Comparison of ENCODE assay signal across 27 cellular contexts in genomic region chr3:132881756-132882409, GRCh38.
DNase-seq lines count a peak whose midpoint lies in the region; ATAC-seq, FAIRE-seq and TF ChIP-seq lines count a peak whose summit lies in the region.
"Had no signal": no experiment of that assay in that cellular context is flagged by ENCODE, and none has a peak within 500 bp of the region (broad histone marks: within the 10 kb centered on the region; RNA-seq: fewer than 3 reads in every experiment).

No MANE protein-coding gene starts in this region.

- WGBS in HepG2 (ENCODE audit: low lambda C conversion rate), result 27% methylated on average over 5 of the region's 5 CpGs
- 43% methylated on average over 5 of the region's 5 CpGs for WGBS in right lobe of liver (ENCODE audit: insufficient coverage, low coverage, low lambda C conversion rate, missing lambda C conversion rate)
- 46% methylated on average over 2 of the region's 5 CpGs for WGBS in K562 (ENCODE audit: insufficient coverage, low coverage, missing lambda C conversion rate)
- WGBS in aorta, 2 donors, result 66 to 67% methylated on average over 5 of the region's 5 CpGs

- H3K27me3 Mint-ChIP-seq in naive thymus-derived CD4-positive, alpha-beta T cell, result peaks cover 0 to 19% (median 8%) of the 10 kb centered on the region in 5 donors

- H3K36me3 Mint-ChIP-seq in naive thymus-derived CD4-positive, alpha-beta T cell, result no peaks in the 10 kb centered on the region
- H3K36me3 Mint-ChIP-seq: CD8-positive, alpha-beta T cell; IgD-negative memory B cell had no signal

- H3K9me3 ChIP-seq in HepG2 (ENCODE audit: low read length) (no peaks in the 10 kb centered on the region), right lobe of liver (no peaks in the 10 kb centered on the region), K562 (replicated peaks; ENCODE audit: control insufficient read depth, insufficient read depth, low read depth, low read length) (no peaks in the 10 kb centered on the region), aorta (ENCODE audit: control insufficient read depth, low read length) (no peaks in the 10 kb centered on the region)
- H3K9me3 ChIP-seq in naive thymus-derived CD4-positive, alpha-beta T cell (ENCODE audit: control insufficient read depth in 2 of 3, low read length in 3 of 3), result no peaks in the 10 kb centered on the region
- H3K9me3 ChIP-seq: SJCRH30 had no signal

- no peak overlapping the region for H3K4me3 Mint-ChIP-seq in naive thymus-derived CD4-positive, alpha-beta T cell
- H3K4me3 Mint-ChIP-seq: B cell; CD8-positive, alpha-beta T cell; HFFc6; IgD-negative memory B cell had no signal

- TF ChIP-seq POLR2A in HepG2 (IDR thresholded peaks at IDR 0.05; ENCODE audit: insufficient read depth in 1 of 2, low read depth in 2 of 2, low read length in 2 of 2) (no peak), right lobe of liver (IDR thresholded peaks at IDR 0.05) (no peak), K562 (conservative IDR thresholded peaks at IDR 0.05) (no peak)

- H3K27ac ChIP-seq in HepG2 (ENCODE audit: extremely low read length, insufficient read depth, low read length), result no peak overlapping the region
- H3K27ac ChIP-seq in right lobe of liver, result no peak overlapping the region
- H3K27ac ChIP-seq in K562 (ENCODE audit: extremely low read depth, low read depth, low read length), result no peak overlapping the region
- H3K27ac ChIP-seq in naive thymus-derived CD4-positive, alpha-beta T cell (ENCODE audit: low read depth, low read length), result no peak overlapping the region
- H3K27ac ChIP-seq in aorta (ENCODE audit: low read depth in 1 of 2, low read length in 2 of 2), result no peak overlapping the region
- H3K27ac ChIP-seq: 22Rv1, C4-2B, PC-9, SJCRH30 had no signal

- H3K9me3 Mint-ChIP-seq in naive thymus-derived CD4-positive, alpha-beta T cell, result peaks cover 0 to 10% (median 0%) of the 10 kb centered on the region in 11 donors
- H3K9me3 Mint-ChIP-seq: CD8-positive, alpha-beta T cell; IgD-negative memory B cell had no signal

- no peak for DNase-seq in HepG2 (ENCODE audit: low spot score)
- DNase-seq in right lobe of liver, result no peak
- DNase-seq in K562 (ENCODE audit: extremely low read depth in 1 of 4, low spot score in 3 of 4), result no peak
- DNase-seq in naive thymus-derived CD4-positive, alpha-beta T cell, result no peak
- DNase-seq in aorta, result no peak
- DNase-seq in NCI-H82 treated with DMSO at 0.1 percent for 48 hours (lab: John Stamatoyannopoulos, UW; ENCODE audit: unreplicated experiment), result no peak
- no peak for DNase-seq in activated naive CD4-positive, alpha-beta T cell treated with Interleukin-2 at 50 U/mL for 16 hours
- no peak for DNase-seq in activated CD4-positive, alpha-beta T cell treated with anti-CD3 and anti-CD28 coated beads, Interleukin-2, amount 50 U/mL, for 48 hours
- DNase-seq: CD8-positive, alpha-beta T cell; DMS79 treated with DMSO at 0.1 percent for 48 hours; GF-D8; H7; HFFc6; NCI-H1092 treated with DMSO at 0.1 percent for 48 hours; NCI-H1436; NCI-H187 treated with DMSO at 0.1 percent for 48 hours; NCI-H524 treated with DMSO at 0.1 percent for 48 hours; NCI-H82; PC-9; SJCRH30 had no signal

- H3K9me1 ChIP-seq in K562 (ENCODE audit: control insufficient read depth, insufficient read depth, low read length), result no peaks in the 10 kb centered on the region

- in situ Hi-C loops in HepG2 (cut with HindIII; ENCODE audit: extremely low pct_ligation_motif_present, low pct_unique_long_range_greater_than_20kb), result no loop called here
- in situ Hi-C loops in K562 (cut with MboI), result no loop called here

- TF ChIP-seq RAD21 in HepG2 (CRISPR knock-in tag; IDR thresholded peaks at IDR 0.05), result no peak
- no peak for TF ChIP-seq RAD21 in K562 (CRISPR knock-in tag; conservative IDR thresholded peaks at IDR 0.05 in 1 of 2, IDR thresholded peaks at IDR 0.05 in 1 of 2)

- no peaks in the 10 kb centered on the region for H3K79me2 ChIP-seq in HepG2 (ENCODE audit: insufficient read depth, low read length)
- H3K79me2 ChIP-seq in K562 (ENCODE audit: control insufficient read depth, insufficient read depth, low read length), result no peaks in the 10 kb centered on the region

- H2AFZ ChIP-seq in HepG2 (ENCODE audit: low read length), result no peak overlapping the region
- no peak overlapping the region for H2AFZ ChIP-seq in K562 (ENCODE audit: low read depth, low read length)
- H2AFZ ChIP-seq: PC-9 had no signal

- H3K9ac ChIP-seq in HepG2 (ENCODE audit: insufficient read depth, low read depth, low read length) (no peak overlapping the region), K562 (ENCODE audit: insufficient read depth in 1 of 2, low read depth in 2 of 2, low read length in 2 of 2) (no peak overlapping the region)

- BruUV-seq in HepG2 (replicated peaks; lab: Mats Ljungman, UMichigan) (no TSS peak), K562 (replicated peaks; lab: Mats Ljungman, UMichigan) (no TSS peak)

- H3K4me1 ChIP-seq in HepG2 (ENCODE audit: insufficient read depth, low read length) (no peaks in the 10 kb centered on the region), right lobe of liver (no peaks in the 10 kb centered on the region), K562 (replicated peaks in 1 of 2; ENCODE audit: control insufficient read depth in 2 of 2, insufficient read depth in 2 of 2, low read length in 2 of 2) (no peaks in the 10 kb centered on the region), aorta (ENCODE audit: control insufficient read depth in 1 of 2, insufficient read depth in 2 of 2, low read length in 2 of 2) (no peaks in the 10 kb centered on the region)
- no peaks in the 10 kb centered on the region for H3K4me1 ChIP-seq in naive thymus-derived CD4-positive, alpha-beta T cell (ENCODE audit: control insufficient read depth in 2 of 2, insufficient read depth in 2 of 2, low read length in 2 of 2)

- H4K20me1 ChIP-seq in HepG2 (ENCODE audit: insufficient read depth, low read length), result no peaks in the 10 kb centered on the region
- no peaks in the 10 kb centered on the region for H4K20me1 ChIP-seq in K562 (replicated peaks; ENCODE audit: control insufficient read depth, insufficient read depth, low read length)

- POLR2A ChIA-PET in HepG2 (lab: Yijun Ruan, JAX) (no interaction called here), K562 (lab: Yijun Ruan, JAX) (no interaction called here)
- POLR2A ChIA-PET in naive thymus-derived CD4-positive, alpha-beta T cell (lab: Charles Lee), result no interaction called here

- H3K27me3 ChIP-seq in HepG2 (ENCODE audit: control insufficient read depth in 1 of 2, insufficient read depth in 2 of 2, low read length in 2 of 2) (no peaks in the 10 kb centered on the region), right lobe of liver (no peaks in the 10 kb centered on the region), K562 (ENCODE audit: control insufficient read depth in 2 of 2, insufficient read depth in 2 of 2, low read length in 2 of 2) (no peaks in the 10 kb centered on the region), aorta (ENCODE audit: control insufficient read depth in 1 of 2, insufficient read depth in 2 of 2, low read length in 1 of 2) (peaks cover 0 to 3% of the 10 kb centered on the region in 2 donors)
- H3K27me3 ChIP-seq in naive thymus-derived CD4-positive, alpha-beta T cell (ENCODE audit: control insufficient read depth in 2 of 2, insufficient read depth in 2 of 2, low read length in 2 of 2), result no peaks in the 10 kb centered on the region
- H3K27me3 ChIP-seq: SJCRH30 had no signal

- no peak overlapping the region for H3K27ac Mint-ChIP-seq in naive thymus-derived CD4-positive, alpha-beta T cell
- H3K27ac Mint-ChIP-seq: B cell; CD8-positive, alpha-beta T cell; HFFc6; IgD-negative memory B cell had no signal

- no peak overlapping the region for H3K4me2 ChIP-seq in HepG2 (ENCODE audit: low read depth, low read length)
- no peak overlapping the region for H3K4me2 ChIP-seq in K562 (ENCODE audit: insufficient read depth, low read length)
- H3K4me2 ChIP-seq: PC-9 had no signal

- H3K4me1 Mint-ChIP-seq in naive thymus-derived CD4-positive, alpha-beta T cell, result no peaks in the 10 kb centered on the region
- H3K4me1 Mint-ChIP-seq: B cell, IgD-negative memory B cell had no signal

- CTCF ChIA-PET in HepG2 (lab: Yijun Ruan, JAX; ENCODE audit: low intra/inter-chr PET ratio, low total read pairs) (no interaction called here), K562 (lab: Yijun Ruan, JAX; ENCODE audit: low intra/inter-chr PET ratio) (no interaction called here)
- CTCF ChIA-PET in naive thymus-derived CD4-positive, alpha-beta T cell (lab: Charles Lee), result no interaction called here

- TF ChIP-seq CTCF in HepG2 (CRISPR knock-in tag; IDR thresholded peaks at IDR 0.05) (no peak), right lobe of liver (IDR thresholded peaks at IDR 0.05) (no peak), K562 (IDR thresholded peaks at IDR 0.05 in 2 of 3, conservative IDR thresholded peaks at IDR 0.05 in 1 of 3; ENCODE audit: insufficient read depth in 2 of 3, low read depth in 1 of 3, low read length in 3 of 3) (no peak)

- ATAC-seq in HepG2 (no peak), right lobe of liver (no peak), K562 (no peak), aorta (ENCODE audit: low FRiP score) (peak; percentile 26)
- peak; percentile 31 for ATAC-seq in naive thymus-derived CD4-positive, alpha-beta T cell
- ATAC-seq: CD8-positive, alpha-beta T cell; Right ventricle myocardium inferior; SK-N-SH treated with all-trans-retinoic acid at 6 μM for 48 hours had no signal

- FAIRE-seq in HepG2 (lab: Jason Lieb, UNC) (peak; percentile 72), K562 (lab: Jason Lieb, UNC) (peak; percentile 87)
- FAIRE-seq: GM19239 had no signal

- no peaks in the 10 kb centered on the region for H3K36me3 ChIP-seq in HepG2 (replicated peaks in 1 of 2; ENCODE audit: control insufficient read depth in 1 of 2, insufficient read depth in 2 of 2, low read length in 2 of 2)
- H3K36me3 ChIP-seq in right lobe of liver, result no peaks in the 10 kb centered on the region
- no peaks in the 10 kb centered on the region for H3K36me3 ChIP-seq in K562 (ENCODE audit: control insufficient read depth, insufficient read depth, low read length)
- no peaks in the 10 kb centered on the region for H3K36me3 ChIP-seq in naive thymus-derived CD4-positive, alpha-beta T cell (ENCODE audit: control insufficient read depth in 2 of 3, insufficient read depth in 3 of 3, low read length in 3 of 3)
- H3K36me3 ChIP-seq in aorta (ENCODE audit: control insufficient read depth in 1 of 2, insufficient read depth in 2 of 2, low read length in 1 of 2), result no peaks in the 10 kb centered on the region
- H3K36me3 ChIP-seq: SJCRH30 had no signal

- no peak for TF ChIP-seq EP300 in HepG2 (IDR thresholded peaks at IDR 0.05; ENCODE audit: low read depth in 2 of 2, low read length in 2 of 2)
- no peak for TF ChIP-seq EP300 in HepG2 (CRISPR knock-in tag; IDR thresholded peaks at IDR 0.05; ENCODE audit: borderline replicate concordance)
- TF ChIP-seq EP300 in K562 (IDR thresholded peaks at IDR 0.05; ENCODE audit: low read length), result no peak

- H3K4me3 ChIP-seq in HepG2 (replicated peaks in 1 of 3; ENCODE audit: insufficient read depth in 1 of 3, low read depth in 2 of 3, low read length in 3 of 3), result no peak overlapping the region
- no peak overlapping the region for H3K4me3 ChIP-seq in right lobe of liver
- no peak overlapping the region for H3K4me3 ChIP-seq in K562
- H3K4me3 ChIP-seq in naive thymus-derived CD4-positive, alpha-beta T cell (ENCODE audit: low read length), result no peak overlapping the region
- no peak overlapping the region for H3K4me3 ChIP-seq in aorta (ENCODE audit: low read length in 2 of 2)
- H3K4me3 ChIP-seq: PC-9, SJCRH30 had no signal

- intact Hi-C loops in HepG2 (cut with micrococcal nuclease; ENCODE audit: unreplicated experiment), result no loop called here
- intact Hi-C loops in right lobe of liver (cut with DNase I), result no loop called here
- intact Hi-C loops in K562 (cut with micrococcal nuclease), result no loop called here
- intact Hi-C loops in naive thymus-derived CD4-positive, alpha-beta T cell (cut with micrococcal nuclease), result no loop called here
- intact Hi-C loops in aorta (cut with DNase I), result no loop called here

Comparison
In these comparisons a context has a peak if more than half of its experiments do, and no peak if none do; other contexts are left out.
1. ATAC-seq: peak in naive thymus-derived CD4-positive, alpha-beta T cell (single experiment) and aorta (single experiment); none in HepG2 (single experiment), right lobe of liver (0 of 4) and K562 (single experiment).
2. Of the 241 proteins assayed by ChIP-seq in both HepG2 and K562: peak only in HepG2: HNRNPL; only in K562: HBP1; in both: none; in neither: 239.